Comparison of ENCODE assay signal across 18 cellular contexts in the genomic region with DNA sequence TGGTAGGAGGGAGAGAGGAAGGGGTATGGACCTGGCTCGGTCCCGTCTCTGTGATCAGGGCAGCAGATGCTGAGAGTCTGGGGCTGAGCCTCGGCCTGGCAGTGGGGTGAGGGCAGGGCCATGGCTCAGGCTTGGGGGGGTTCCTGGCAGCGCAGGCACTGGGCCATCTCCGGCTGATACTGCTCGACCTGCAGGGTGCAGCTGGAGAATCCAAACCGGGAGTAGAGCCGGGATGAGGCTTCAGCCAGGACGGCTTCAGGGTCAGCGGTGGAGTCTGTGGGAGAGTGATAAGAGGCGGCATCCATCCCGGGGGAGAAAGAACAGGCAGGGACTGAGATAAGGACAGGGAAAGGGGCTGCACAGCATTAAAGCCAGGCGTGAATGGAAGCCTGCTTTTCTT. TPM values are rescaled to one million over a fixed set of nuclear protein-coding genes. Genes with fewer than 3 reads are reported as not detected.
"Had no signal": no experiment of that assay in that cellular context is flagged by ENCODE, and none has a peak within 500 bp of the region (broad histone marks: within the 10 kb centered on the region; RNA-seq: fewer than 3 reads in every experiment).

No MANE protein-coding gene starts in this region.

- H3K36me3 ChIP-seq: lower lobe of right lung, suprapubic skin had no signal

- DNase-seq: activated CD4-positive, alpha-beta T cell treated with anti-CD3 and anti-CD28 coated beads for 4 hours; activated CD8-positive, alpha-beta memory T cell treated with anti-CD3 and anti-CD28 coated beads, Interleukin-2, amount 50 U/mL, for 4 hours; activated CD8-positive, alpha-beta T cell treated with anti-CD3 and anti-CD28 coated beads for 36 hours; activated naive CD4-positive, alpha-beta T cell; central memory CD4-positive, alpha-beta T cell; cortex of kidney; effector memory CD8-positive, alpha-beta T cell; hippocampal formation; kidney glomerular epithelial cell; lower lobe of right lung; midbrain; naive B cell; stimulated activated naive CD8-positive, alpha-beta T cell treated with anti-CD3 and anti-CD28 coated beads, Interleukin-15, Interleukin-2, amounts not matched to agents 100 U/mL and 50 U/mL, for 24 hours; T-helper 1 cell had no signal

- H3K9me3 ChIP-seq: lower lobe of right lung, suprapubic skin had no signal

- H3K27ac ChIP-seq: lower lobe of right lung, suprapubic skin had no signal

- ATAC-seq: activated CD8-positive, alpha-beta T cell treated with anti-CD3 and anti-CD28 coated beads for 36 hours; effector memory CD8-positive, alpha-beta T cell; lower lobe of right lung; sciatic nerve; stimulated activated naive CD8-positive, alpha-beta T cell treated with anti-CD3 and anti-CD28 coated beads, Interleukin-15, Interleukin-2, amounts not matched to agents 100 U/mL and 50 U/mL, for 24 hours had no signal

- H3K4me1 ChIP-seq: lower lobe of right lung, suprapubic skin had no signal

- H3K4me3 ChIP-seq: lower lobe of right lung, suprapubic skin had no signal

RNA-seq across cellular contexts. Expression of gene SLC30A3, which starts 7.7 kb away (rescaled TPM):
- total RNA-seq: epithelial cell of proximal tubule, sciatic nerve, suprapubic skin, ureter had no signal

RNA-seq across cellular contexts. Expression of gene DNAJC5G, which starts 20.0 kb away (rescaled TPM):
- total RNA-seq: activated CD8-positive, alpha-beta T cell treated with anti-CD3 and anti-CD28 coated beads for 36 hours; epithelial cell of proximal tubule; lower lobe of right lung; sciatic nerve; suprapubic skin; ureter had no signal

RNA-seq across cellular contexts. Expression of gene TRIM54, which starts 27.0 kb away (rescaled TPM):
- total RNA-seq: lower lobe of right lung, suprapubic skin had no signal
